ENCODE assay signal across 1 cellular context in genomic region chr17:59565171-59565958, GRCh38.
TF ChIP-seq lines count a peak whose summit lies in the region.

A gene with protein sequence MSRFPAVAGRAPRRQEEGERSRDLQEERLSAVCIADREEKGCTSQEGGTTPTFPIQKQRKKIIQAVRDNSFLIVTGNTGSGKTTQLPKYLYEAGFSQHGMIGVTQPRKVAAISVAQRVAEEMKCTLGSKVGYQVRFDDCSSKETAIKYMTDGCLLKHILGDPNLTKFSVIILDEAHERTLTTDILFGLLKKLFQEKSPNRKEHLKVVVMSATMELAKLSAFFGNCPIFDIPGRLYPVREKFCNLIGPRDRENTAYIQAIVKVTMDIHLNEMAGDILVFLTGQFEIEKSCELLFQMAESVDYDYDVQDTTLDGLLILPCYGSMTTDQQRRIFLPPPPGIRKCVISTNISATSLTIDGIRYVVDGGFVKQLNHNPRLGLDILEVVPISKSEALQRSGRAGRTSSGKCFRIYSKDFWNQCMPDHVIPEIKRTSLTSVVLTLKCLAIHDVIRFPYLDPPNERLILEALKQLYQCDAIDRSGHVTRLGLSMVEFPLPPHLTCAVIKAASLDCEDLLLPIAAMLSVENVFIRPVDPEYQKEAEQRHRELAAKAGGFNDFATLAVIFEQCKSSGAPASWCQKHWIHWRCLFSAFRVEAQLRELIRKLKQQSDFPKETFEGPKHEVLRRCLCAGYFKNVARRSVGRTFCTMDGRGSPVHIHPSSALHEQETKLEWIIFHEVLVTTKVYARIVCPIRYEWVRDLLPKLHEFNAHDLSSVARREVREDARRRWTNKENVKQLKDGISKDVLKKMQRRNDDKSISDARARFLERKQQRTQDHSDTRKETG (plus strand): TSS chr17:59565610. CDS start chr17:59565672, 62 bp downstream.

TF ChIP-seq in WTC11, 78 proteins besides CTCF, POLR2A, EP300 and RAD21 (continued from another document):
- TF ChIP-seq CREM (CRISPR knock-in tag; IDR thresholded peaks at IDR 0.05) (peak; percentile 100), TP53 (CRISPR knock-in tag; IDR thresholded peaks at IDR 0.05) (peak; percentile 99), TEAD4 (CRISPR knock-in tag; IDR thresholded peaks at IDR 0.05) (peak; percentile 95)
